1 cellular context compared by ENCODE assay signal in genomic region chr11:13334068-13334785, GRCh38.
TF ChIP-seq lines count a peak whose summit lies in the region.

No MANE protein-coding gene starts in this region.

TF ChIP-seq in A549, 52 proteins besides CTCF, POLR2A, EP300 and RAD21 (continued from another document):
- TF ChIP-seq ELK1 (IDR thresholded peaks at IDR 0.05; ENCODE audit: low read depth, low read length): no peak
- TF ChIP-seq MAFK (IDR thresholded peaks at IDR 0.05; ENCODE audit: partially characterized antibody): peak; percentile 98
- peak; percentile 91 for TF ChIP-seq NFE2L2 (conservative IDR thresholded peaks at IDR 0.05; ENCODE audit: low read length)
- TF ChIP-seq CBX2 (IDR thresholded peaks at IDR 0.05; ENCODE audit: borderline replicate concordance, low read depth): no peak
- TF ChIP-seq POLR2AphosphoS2 (conservative IDR thresholded peaks at IDR 0.05; ENCODE audit: low read length): no peak
- TF ChIP-seq HES2 (IDR thresholded peaks at IDR 0.05): no peak
- peak; percentile 12 to 23; a peak in 2 of 4 replicates for TF ChIP-seq CEBPB (IDR thresholded peaks at IDR 0.05)
- TF ChIP-seq E2F6 (IDR thresholded peaks at IDR 0.05; ENCODE audit: borderline replicate concordance, low read depth): no peak
- no peak for TF ChIP-seq ESRRA (IDR thresholded peaks at IDR 0.05; ENCODE audit: borderline replicate concordance, low read length)
- TF ChIP-seq SMC3 (IDR thresholded peaks at IDR 0.05): no peak
TF ChIP-seq in A549: peak in this region for 3.
